1 cellular context compared by ENCODE assay signal in the genomic region with DNA sequence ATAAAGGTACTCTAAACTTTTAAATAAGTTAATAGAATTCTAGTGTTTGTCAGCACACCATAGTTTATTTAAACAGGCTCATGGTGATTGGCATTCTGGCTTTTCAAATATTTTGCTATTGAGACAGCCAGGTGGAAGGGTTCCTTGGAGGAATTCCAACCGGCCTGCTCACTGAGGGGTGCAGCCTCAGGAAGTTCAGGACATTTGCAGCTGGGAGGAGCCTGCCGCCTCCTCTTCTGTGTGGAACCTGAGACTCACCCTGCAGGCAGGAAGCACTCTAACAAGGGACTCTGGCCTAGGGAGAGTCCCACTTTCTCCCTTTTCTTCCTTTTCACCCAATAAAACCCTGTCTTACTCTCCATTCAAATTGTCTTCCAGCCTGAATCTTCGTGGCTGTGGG.
TF ChIP-seq lines count a peak whose summit lies in the region.

No MANE protein-coding gene starts in this region.

TF ChIP-seq in GM23338, 12 proteins besides CTCF, POLR2A, EP300 and RAD21 (continued from another document):
- TF ChIP-seq, protein P1, sequence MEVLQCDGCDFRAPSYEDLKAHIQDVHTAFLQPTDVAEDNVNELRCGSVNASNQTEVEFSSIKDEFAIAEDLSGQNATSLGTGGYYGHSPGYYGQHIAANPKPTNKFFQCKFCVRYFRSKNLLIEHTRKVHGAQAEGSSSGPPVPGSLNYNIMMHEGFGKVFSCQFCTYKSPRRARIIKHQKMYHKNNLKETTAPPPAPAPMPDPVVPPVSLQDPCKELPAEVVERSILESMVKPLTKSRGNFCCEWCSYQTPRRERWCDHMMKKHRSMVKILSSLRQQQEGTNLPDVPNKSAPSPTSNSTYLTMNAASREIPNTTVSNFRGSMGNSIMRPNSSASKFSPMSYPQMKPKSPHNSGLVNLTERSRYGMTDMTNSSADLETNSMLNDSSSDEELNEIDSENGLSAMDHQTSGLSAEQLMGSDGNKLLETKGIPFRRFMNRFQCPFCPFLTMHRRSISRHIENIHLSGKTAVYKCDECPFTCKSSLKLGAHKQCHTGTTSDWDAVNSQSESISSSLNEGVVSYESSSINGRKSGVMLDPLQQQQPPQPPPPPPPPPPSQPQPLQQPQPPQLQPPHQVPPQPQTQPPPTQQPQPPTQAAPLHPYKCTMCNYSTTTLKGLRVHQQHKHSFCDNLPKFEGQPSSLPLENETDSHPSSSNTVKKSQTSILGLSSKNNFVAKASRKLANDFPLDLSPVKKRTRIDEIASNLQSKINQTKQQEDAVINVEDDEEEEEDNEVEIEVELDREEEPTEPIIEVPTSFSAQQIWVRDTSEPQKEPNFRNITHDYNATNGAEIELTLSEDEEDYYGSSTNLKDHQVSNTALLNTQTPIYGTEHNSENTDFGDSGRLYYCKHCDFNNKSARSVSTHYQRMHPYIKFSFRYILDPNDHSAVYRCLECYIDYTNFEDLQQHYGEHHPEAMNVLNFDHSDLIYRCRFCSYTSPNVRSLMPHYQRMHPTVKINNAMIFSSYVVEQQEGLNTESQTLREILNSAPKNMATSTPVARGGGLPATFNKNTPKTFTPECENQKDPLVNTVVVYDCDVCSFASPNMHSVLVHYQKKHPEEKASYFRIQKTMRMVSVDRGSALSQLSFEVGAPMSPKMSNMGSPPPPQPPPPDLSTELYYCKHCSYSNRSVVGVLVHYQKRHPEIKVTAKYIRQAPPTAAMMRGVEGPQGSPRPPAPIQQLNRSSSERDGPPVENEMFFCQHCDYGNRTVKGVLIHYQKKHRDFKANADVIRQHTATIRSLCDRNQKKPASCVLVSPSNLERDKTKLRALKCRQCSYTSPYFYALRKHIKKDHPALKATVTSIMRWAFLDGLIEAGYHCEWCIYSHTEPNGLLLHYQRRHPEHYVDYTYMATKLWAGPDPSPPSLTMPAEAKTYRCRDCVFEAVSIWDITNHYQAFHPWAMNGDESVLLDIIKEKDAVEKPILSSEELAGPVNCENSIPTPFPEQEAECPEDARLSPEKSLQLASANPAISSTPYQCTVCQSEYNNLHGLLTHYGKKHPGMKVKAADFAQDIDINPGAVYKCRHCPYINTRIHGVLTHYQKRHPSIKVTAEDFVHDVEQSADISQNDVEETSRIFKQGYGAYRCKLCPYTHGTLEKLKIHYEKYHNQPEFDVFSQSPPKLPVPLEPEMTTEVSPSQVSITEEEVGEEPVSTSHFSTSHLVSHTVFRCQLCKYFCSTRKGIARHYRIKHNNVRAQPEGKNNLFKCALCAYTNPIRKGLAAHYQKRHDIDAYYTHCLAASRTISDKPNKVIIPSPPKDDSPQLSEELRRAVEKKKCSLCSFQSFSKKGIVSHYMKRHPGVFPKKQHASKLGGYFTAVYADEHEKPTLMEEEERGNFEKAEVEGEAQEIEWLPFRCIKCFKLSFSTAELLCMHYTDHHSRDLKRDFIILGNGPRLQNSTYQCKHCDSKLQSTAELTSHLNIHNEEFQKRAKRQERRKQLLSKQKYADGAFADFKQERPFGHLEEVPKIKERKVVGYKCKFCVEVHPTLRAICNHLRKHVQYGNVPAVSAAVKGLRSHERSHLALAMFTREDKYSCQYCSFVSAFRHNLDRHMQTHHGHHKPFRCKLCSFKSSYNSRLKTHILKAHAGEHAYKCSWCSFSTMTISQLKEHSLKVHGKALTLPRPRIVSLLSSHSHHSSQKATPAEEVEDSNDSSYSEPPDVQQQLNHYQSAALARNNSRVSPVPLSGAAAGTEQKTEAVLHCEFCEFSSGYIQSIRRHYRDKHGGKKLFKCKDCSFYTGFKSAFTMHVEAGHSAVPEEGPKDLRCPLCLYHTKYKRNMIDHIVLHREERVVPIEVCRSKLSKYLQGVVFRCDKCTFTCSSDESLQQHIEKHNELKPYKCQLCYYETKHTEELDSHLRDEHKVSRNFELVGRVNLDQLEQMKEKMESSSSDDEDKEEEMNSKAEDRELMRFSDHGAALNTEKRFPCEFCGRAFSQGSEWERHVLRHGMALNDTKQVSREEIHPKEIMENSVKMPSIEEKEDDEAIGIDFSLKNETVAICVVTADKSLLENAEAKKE (CRISPR knock-in tag; IDR thresholded peaks at IDR 0.05), result peak; percentile 77; the same call in 1 of the 2 replicates
